In the genomic region with DNA sequence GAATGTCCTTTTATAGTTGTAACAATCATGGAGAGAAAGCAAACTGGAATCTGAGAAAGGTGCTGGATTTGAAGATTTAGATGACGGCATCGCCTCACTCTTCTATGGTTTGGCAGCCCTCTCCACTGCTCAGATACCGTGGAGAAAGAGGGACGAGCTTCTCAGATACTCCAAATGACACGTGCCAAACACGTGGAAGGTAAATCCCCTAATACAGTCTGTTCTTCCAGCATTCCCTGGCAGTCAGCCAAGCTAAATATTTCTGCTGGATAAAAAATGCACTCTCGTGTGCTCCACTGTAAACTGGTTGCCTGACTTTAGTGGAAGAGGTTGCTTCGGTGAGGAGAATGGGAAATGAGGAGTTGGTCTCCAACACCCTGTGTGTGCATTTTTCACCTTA, we compare ENCODE assay signal across 9 cellular contexts. TPM values are rescaled to one million over a fixed set of nuclear protein-coding genes. Genes with fewer than 3 reads are reported as not detected.
DNase-seq lines count a peak whose midpoint lies in the region; ATAC-seq, FAIRE-seq and TF ChIP-seq lines count a peak whose summit lies in the region.
"Had no signal": no experiment of that assay in that cellular context is flagged by ENCODE, and none has a peak within 500 bp of the region (broad histone marks: within the 10 kb centered on the region; RNA-seq: fewer than 3 reads in every experiment).

No MANE protein-coding gene starts in this region.

- no peaks in the 10 kb centered on the region for H3K4me1 ChIP-seq in K562 (replicated peaks in 1 of 2; ENCODE audit: control insufficient read depth in 2 of 2, insufficient read depth in 2 of 2, low read length in 2 of 2)

- ATAC-seq in K562 (no peak), HG03565 (IDR thresholded peaks at IDR 0.05; ENCODE audit: unreplicated experiment) (no peak), HG03354 (IDR thresholded peaks at IDR 0.05; ENCODE audit: poor library complexity, severe bottlenecking, unreplicated experiment) (no peak)
- no peak for ATAC-seq in activated T-cell treated with anti-CD3 and anti-CD28 coated beads, Interleukin-2, amount 50 U/mL, for 4 hours

- no peak for TF ChIP-seq POLR2A in K562 (conservative IDR thresholded peaks at IDR 0.05)

- H2AFZ ChIP-seq in K562 (ENCODE audit: low read depth, low read length), result peak overlapping the region; percentile 49

- BruUV-seq in K562 (replicated peaks; lab: Mats Ljungman, UMichigan), result no TSS peak

- no peak overlapping the region for H3K4me3 Mint-ChIP-seq in mesothelial cell of epicardium
- H3K4me3 Mint-ChIP-seq in activated T-cell treated with anti-CD3 and anti-CD28 coated beads, Interleukin-2, amount 50 U/mL, for 4 hours, result no peak overlapping the region

- TF ChIP-seq RAD21 in K562 (CRISPR knock-in tag; conservative IDR thresholded peaks at IDR 0.05 in 1 of 2, IDR thresholded peaks at IDR 0.05 in 1 of 2), result no peak

- TF ChIP-seq CTCF in K562 (IDR thresholded peaks at IDR 0.05 in 2 of 3, conservative IDR thresholded peaks at IDR 0.05 in 1 of 3; ENCODE audit: insufficient read depth in 2 of 3, low read depth in 1 of 3, low read length in 3 of 3) (no peak), mesothelial cell of epicardium (IDR thresholded peaks at IDR 0.05; ENCODE audit: unreplicated experiment) (no peak)

- no peaks in the 10 kb centered on the region for H3K79me2 ChIP-seq in K562 (ENCODE audit: control insufficient read depth, insufficient read depth, low read length)

- peaks cover 78% of the 10 kb centered on the region for H3K27me3 Mint-ChIP-seq in mesothelial cell of epicardium (ENCODE audit: low read depth)
- no peaks in the 10 kb centered on the region for H3K27me3 Mint-ChIP-seq in activated T-cell treated with anti-CD3 and anti-CD28 coated beads, Interleukin-2, amount 50 U/mL, for 4 hours (ENCODE audit: low read depth)

- POLR2A ChIA-PET in K562 (lab: Yijun Ruan, JAX), result interaction anchor here (0.7 kb wide), 1 partner anchor 17 kb away, joined by 3 read pairs; no protein-coding TSS in a partner anchor

- H3K36me3 Mint-ChIP-seq in mesothelial cell of epicardium, result no peaks in the 10 kb centered on the region
- no peaks in the 10 kb centered on the region for H3K36me3 Mint-ChIP-seq in activated T-cell treated with anti-CD3 and anti-CD28 coated beads, Interleukin-2, amount 50 U/mL, for 4 hours (ENCODE audit: insufficient read depth)

- H3K36me3 ChIP-seq in K562 (ENCODE audit: control insufficient read depth, insufficient read depth, low read length), result no peaks in the 10 kb centered on the region

- no peak for TF ChIP-seq EP300 in K562 (IDR thresholded peaks at IDR 0.05; ENCODE audit: low read length)

- no peak overlapping the region for H3K27ac ChIP-seq in K562 (ENCODE audit: extremely low read depth, low read depth, low read length)

- in situ Hi-C loops in K562 (cut with MboI), result no loop called here

- CTCF ChIA-PET in K562 (lab: Yijun Ruan, JAX; ENCODE audit: low intra/inter-chr PET ratio), result interaction anchor here (0.6 kb wide), 1 partner anchor 55 kb away, joined by 7 read pairs; no protein-coding TSS in a partner anchor

- H3K9me1 ChIP-seq in K562 (ENCODE audit: control insufficient read depth, insufficient read depth, low read length), result no peaks in the 10 kb centered on the region

- no peaks in the 10 kb centered on the region for H4K20me1 ChIP-seq in K562 (replicated peaks; ENCODE audit: control insufficient read depth, insufficient read depth, low read length)

- H3K27me3 ChIP-seq in K562 (ENCODE audit: control insufficient read depth in 2 of 2, insufficient read depth in 2 of 2, low read length in 2 of 2), result no peaks in the 10 kb centered on the region

- peaks cover 11% of the 10 kb centered on the region for H3K4me1 Mint-ChIP-seq in mesothelial cell of epicardium
- no peaks in the 10 kb centered on the region for H3K4me1 Mint-ChIP-seq in activated T-cell treated with anti-CD3 and anti-CD28 coated beads, Interleukin-2, amount 50 U/mL, for 4 hours (ENCODE audit: low read depth)

- no peaks in the 10 kb centered on the region for H3K9me3 Mint-ChIP-seq in mesothelial cell of epicardium
- no peaks in the 10 kb centered on the region for H3K9me3 Mint-ChIP-seq in activated T-cell treated with anti-CD3 and anti-CD28 coated beads, Interleukin-2, amount 50 U/mL, for 4 hours
- H3K9me3 Mint-ChIP-seq: activated T-helper 2 cell treated with anti-CD3 and anti-CD28 coated beads, Interferon-gamma antibody, Interleukin-2, Interleukin-4, amounts not matched to agents 10 μg/mL and 5 μg/mL and 100 μg/mL, durations not matched to agents 14 hours and 24 hours and 36 hours had no signal

- intact Hi-C loops in K562 (cut with micrococcal nuclease), result no loop called here

- 3% methylated on average over 8 of the region's 8 CpGs for WGBS in K562 (ENCODE audit: insufficient coverage, low coverage, missing lambda C conversion rate)

- H3K9ac ChIP-seq in K562 (ENCODE audit: insufficient read depth in 1 of 2, low read depth in 2 of 2, low read length in 2 of 2), result no peak overlapping the region

- FAIRE-seq in K562 (lab: Jason Lieb, UNC), result no peak

- no peaks in the 10 kb centered on the region for H3K9me3 ChIP-seq in K562 (replicated peaks; ENCODE audit: control insufficient read depth, insufficient read depth, low read depth, low read length)

- peak overlapping the region; percentile 67 for H3K27ac Mint-ChIP-seq in mesothelial cell of epicardium
- H3K27ac Mint-ChIP-seq: activated T-helper 2 cell treated with anti-CD3 and anti-CD28 coated beads, Interferon-gamma antibody, Interleukin-2, Interleukin-4, amounts not matched to agents 10 μg/mL and 5 μg/mL and 100 μg/mL, durations not matched to agents 14 hours and 24 hours and 36 hours had no signal

- H3K4me3 ChIP-seq in K562, result no peak overlapping the region

- peak; percentile 92 for DNase-seq in DMS53 treated with DMSO at 0.1 percent for 48 hours (lab: John Stamatoyannopoulos, UW; ENCODE audit: unreplicated experiment)
- peak; percentile 85 for DNase-seq in NCI-H2107 treated with DMSO at 0.1 percent for 48 hours (lab: John Stamatoyannopoulos, UW; ENCODE audit: unreplicated experiment)
- peak in 1 of 4 experiments; percentile 23 for DNase-seq in K562 (ENCODE audit: extremely low read depth in 1 of 4, low spot score in 3 of 4)
- DNase-seq in mesothelial cell of epicardium (ENCODE audit: low spot score in 2 of 2, unreplicated experiment in 2 of 2), result peak; percentile 37 to 73
- no peak for DNase-seq in activated T-cell treated with anti-CD3 and anti-CD28 coated beads, Interleukin-2, amount 50 U/mL, for 4 hours
- no peak for DNase-seq in cortex of kidney (lab: John Stamatoyannopoulos, UW)

- no peak overlapping the region for H3K4me2 ChIP-seq in K562 (ENCODE audit: insufficient read depth, low read length)

TF ChIP-seq in K562, 482 proteins besides CTCF, POLR2A, EP300 and RAD21 (continues in another document):
- TF ChIP-seq ZFPM2 (CRISPR knock-in tag; IDR thresholded peaks at IDR 0.05) (no peak), BHLHE40 (IDR thresholded peaks at IDR 0.05; ENCODE audit: low read length) (peak; percentile 73), ZKSCAN1 (IDR thresholded peaks at IDR 0.05; ENCODE audit: low read depth, low read length) (no peak), NRF1 (conservative IDR thresholded peaks at IDR 0.05 in 1 of 2, IDR thresholded peaks at IDR 0.05 in 1 of 2) (no peak), ZNF717 (CRISPR knock-in tag; IDR thresholded peaks at IDR 0.05) (no peak)
- TF ChIP-seq, protein P1, sequence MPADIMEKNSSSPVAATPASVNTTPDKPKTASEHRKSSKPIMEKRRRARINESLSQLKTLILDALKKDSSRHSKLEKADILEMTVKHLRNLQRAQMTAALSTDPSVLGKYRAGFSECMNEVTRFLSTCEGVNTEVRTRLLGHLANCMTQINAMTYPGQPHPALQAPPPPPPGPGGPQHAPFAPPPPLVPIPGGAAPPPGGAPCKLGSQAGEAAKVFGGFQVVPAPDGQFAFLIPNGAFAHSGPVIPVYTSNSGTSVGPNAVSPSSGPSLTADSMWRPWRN (IDR thresholded peaks at IDR 0.05; ENCODE audit: low read depth), result peak; percentile 69; the same call in 1 of the 2 replicates

RNA-seq across cellular contexts. Expression of a gene that starts 16.7 kb away (rescaled TPM):
- 1.9 and 4.4 TPM in 2 replicates for total RNA-seq in K562 (2011; cell fraction: chromatin; rRNA removed; ENCODE audit: low replicate concordance)
- total RNA-seq in K562 (2011; cell fraction: nucleolus; rRNA removed), result 1.1 and 1.3 TPM in 2 replicates
- total RNA-seq in K562 (2011; cell fraction: nucleoplasm; rRNA removed), result 0.95 and 1.1 TPM in 2 replicates
- total RNA-seq in K562 (2014; rRNA removed), result 0.27 and 0.29 TPM in 2 replicates
- total RNA-seq in K562 (2014; rRNA removed; fragmentation: Illumina TruSeq; extraction: Trizol), result 0.40 and 0.61 TPM in 2 replicates
- 0.19 and 0.47 TPM in 2 replicates for total RNA-seq in K562 (2015; rRNA removed; fragmentation: Illumina TruSeq; extraction: Trizol)
- total RNA-seq in K562 (2021), result 0.67 and 0.86 TPM in 2 replicates
- 0.18 and 0.21 TPM in 2 replicates for polyA plus RNA-seq in K562 (2011; rRNA removed)
- polyA plus RNA-seq in K562 (2011; cell fraction: cytosol; rRNA removed), result 0.07 and 0.36 TPM in 2 replicates
- 0.11 and 1.1 TPM in 2 replicates for polyA plus RNA-seq in K562 (2011; cell fraction: nucleus; rRNA removed)
- 0.89 and 1.1 TPM in 2 replicates for polyA plus RNA-seq in K562 (2012)
- polyA plus RNA-seq in K562 (2014; fragmentation: Illumina TruSeq; extraction: Trizol), result 0.89 and 1.4 TPM in 2 replicates
- polyA plus RNA-seq in K562 (2014; fragmentation: Nextera tagmentation; extraction: Ambion mirVana), result under 1 TPM; 0.20 to 0.21 TPM
- polyA plus RNA-seq in K562 (2014; rRNA removed), result 0.09 and 0.13 TPM in 2 replicates
- 0.18 and 0.98 TPM in 2 replicates for polyA minus RNA-seq in K562 (2011; rRNA and poly(A)+ RNA removed)
- 1.1 and 1.6 TPM in 2 replicates for polyA minus RNA-seq in K562 (2011; cell fraction: cytosol; rRNA and poly(A)+ RNA removed)
- polyA minus RNA-seq in K562 (2011; cell fraction: nucleus; rRNA and poly(A)+ RNA removed), result 0.94 and 1.00 TPM in 2 replicates
- total RNA-seq in mesothelial cell of epicardium, result 1.5 to 2.3 TPM (median 1.9 TPM) in 3 replicates
- total RNA-seq in activated T-cell treated with anti-CD3 and anti-CD28 coated beads, Interleukin-2, amount 50 U/mL, for 4 hours, result 10 to 100 TPM; 43.7 to 96.9 (median 86.0) TPM

Comparison
In these comparisons a context has a peak if more than half of its experiments do, and no peak if none do; other contexts are left out.
1. DNase-seq: peak in DMS53 treated with DMSO at 0.1 percent for 48 hours (single experiment), NCI-H2107 treated with DMSO at 0.1 percent for 48 hours (single experiment) and mesothelial cell of epicardium (2 of 2); none in activated T-cell treated with anti-CD3 and anti-CD28 coated beads, Interleukin-2, amount 50 U/mL, for 4 hours (single experiment) and cortex of kidney (single experiment).
2. RNA of a gene that starts 16.7 kb away (total RNA-seq): 43.7 to 96.9 TPM in activated T-cell treated with anti-CD3 and anti-CD28 coated beads, Interleukin-2, amount 50 U/mL, for 4 hours; 1.5 to 2.3 TPM in mesothelial cell of epicardium and 0.19 to 4.4 TPM in K562; every median in the first group is over 4 times any median in the second.